18 cellular contexts compared by ENCODE assay signal in the genomic region with DNA sequence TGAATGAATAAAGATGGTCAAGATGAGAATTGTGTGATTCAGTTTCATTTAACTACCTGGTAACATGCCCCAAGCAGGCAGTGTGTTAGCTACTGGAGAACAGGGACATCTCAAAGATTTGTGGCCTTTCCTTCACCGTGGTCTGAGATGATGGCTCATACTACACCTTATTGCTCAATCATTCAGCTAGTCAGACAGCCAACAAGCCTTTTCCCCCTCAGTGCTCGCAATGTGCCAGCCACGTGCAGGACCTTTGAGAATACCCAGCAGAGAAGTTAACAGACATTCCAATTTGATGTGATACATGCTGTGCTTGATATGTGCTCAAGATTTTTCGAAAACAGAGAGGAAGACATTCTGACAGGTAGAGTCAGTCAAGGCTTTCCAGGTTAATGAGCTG.
"Had no signal": no experiment of that assay in that cellular context is flagged by ENCODE, and none has a peak within 500 bp of the region (broad histone marks: within the 10 kb centered on the region; RNA-seq: fewer than 3 reads in every experiment).

No MANE protein-coding gene starts in this region.

- H3K36me3 Mint-ChIP-seq: neural progenitor cell had no signal

- H2AFZ ChIP-seq: neural progenitor cell, parathyroid adenoma had no signal

- H3K27ac ChIP-seq: gastroesophageal sphincter, neural progenitor cell, parathyroid adenoma, skin epidermis, stomach, thyroid gland, uterus had no signal

- ATAC-seq: activated naive CD8-positive, alpha-beta T cell treated with anti-CD3 and anti-CD28 coated beads, Interleukin-2, amount 50 U/mL, for 24 hours; gastroesophageal sphincter had no signal

- H3K36me3 ChIP-seq: gastroesophageal sphincter, neural progenitor cell, stomach, thyroid gland, uterus had no signal

- H3K27me3 ChIP-seq: gastroesophageal sphincter, neural progenitor cell, stomach, thyroid gland, uterus had no signal

- H3K4me3 Mint-ChIP-seq: activated CD4-positive, alpha-beta memory T cell treated with anti-CD3 and anti-CD28 coated beads, Interleukin-2, amount 10 ng/mL, durations not matched to agents 7 days and 5 days; activated naive CD8-positive, alpha-beta T cell treated with anti-CD3 and anti-CD28 coated beads, Interleukin-2, amount 50 U/mL, for 24 hours; neural progenitor cell; T-helper 2 cell treated with Interferon-gamma antibody and Interleukin-4, amounts not matched to agents 5 μg/mL and 100 μg/mL, for 36 hours had no signal

- H3K4me1 ChIP-seq: neural progenitor cell, parathyroid adenoma, stomach, thyroid gland, uterus had no signal

- H3K27me3 Mint-ChIP-seq: activated CD4-positive, alpha-beta memory T cell treated with anti-CD3 and anti-CD28 coated beads, Interleukin-2, amount 10 ng/mL, durations not matched to agents 7 days and 5 days; activated naive CD8-positive, alpha-beta T cell treated with anti-CD3 and anti-CD28 coated beads, Interleukin-2, amount 50 U/mL, for 24 hours had no signal

- H3K4me2 ChIP-seq: neural progenitor cell had no signal

- H3K4me3 ChIP-seq: gastroesophageal sphincter, neural progenitor cell, skin epidermis, stomach, thyroid gland, uterus had no signal

- DNase-seq: activated CD4-positive, alpha-beta memory T cell treated with anti-CD3 and anti-CD28 coated beads, Interleukin-2, amount 10 ng/mL, durations not matched to agents 7 days and 5 days; activated CD8-positive, alpha-beta memory T cell treated with anti-CD3 and anti-CD28 coated beads, Interleukin-2, amount 50 U/mL, for 48 hours; activated naive CD4-positive, alpha-beta T cell treated with Interleukin-2 at 50 U/mL for 16 hours; activated naive CD8-positive, alpha-beta T cell treated with anti-CD3 and anti-CD28 coated beads, Interleukin-2, amount 50 U/mL, for 24 hours; central memory CD4-positive, alpha-beta T cell; cortex of kidney; effector CD8-positive, alpha-beta T cell; kidney glomerular epithelial cell; midbrain; retina; stomach; thyroid gland; uterus had no signal

- H3K27ac Mint-ChIP-seq: activated CD4-positive, alpha-beta memory T cell treated with anti-CD3 and anti-CD28 coated beads, Interleukin-2, amount 10 ng/mL, durations not matched to agents 7 days and 5 days; activated naive CD8-positive, alpha-beta T cell treated with anti-CD3 and anti-CD28 coated beads, Interleukin-2, amount 50 U/mL, for 24 hours; neural progenitor cell; T-helper 2 cell treated with Interferon-gamma antibody and Interleukin-4, amounts not matched to agents 5 μg/mL and 100 μg/mL, for 36 hours had no signal

- H3K79me2 ChIP-seq: parathyroid adenoma had no signal

- H3K9me3 Mint-ChIP-seq: activated naive CD8-positive, alpha-beta T cell treated with anti-CD3 and anti-CD28 coated beads, Interleukin-2, amount 50 U/mL, for 24 hours; neural progenitor cell; T-helper 2 cell treated with Interferon-gamma antibody and Interleukin-4, amounts not matched to agents 5 μg/mL and 100 μg/mL, for 36 hours had no signal

- H3K9me3 ChIP-seq: gastroesophageal sphincter, stomach, thyroid gland, uterus had no signal
